ENCODE assay signal across 8 cellular contexts in the genomic region with DNA sequence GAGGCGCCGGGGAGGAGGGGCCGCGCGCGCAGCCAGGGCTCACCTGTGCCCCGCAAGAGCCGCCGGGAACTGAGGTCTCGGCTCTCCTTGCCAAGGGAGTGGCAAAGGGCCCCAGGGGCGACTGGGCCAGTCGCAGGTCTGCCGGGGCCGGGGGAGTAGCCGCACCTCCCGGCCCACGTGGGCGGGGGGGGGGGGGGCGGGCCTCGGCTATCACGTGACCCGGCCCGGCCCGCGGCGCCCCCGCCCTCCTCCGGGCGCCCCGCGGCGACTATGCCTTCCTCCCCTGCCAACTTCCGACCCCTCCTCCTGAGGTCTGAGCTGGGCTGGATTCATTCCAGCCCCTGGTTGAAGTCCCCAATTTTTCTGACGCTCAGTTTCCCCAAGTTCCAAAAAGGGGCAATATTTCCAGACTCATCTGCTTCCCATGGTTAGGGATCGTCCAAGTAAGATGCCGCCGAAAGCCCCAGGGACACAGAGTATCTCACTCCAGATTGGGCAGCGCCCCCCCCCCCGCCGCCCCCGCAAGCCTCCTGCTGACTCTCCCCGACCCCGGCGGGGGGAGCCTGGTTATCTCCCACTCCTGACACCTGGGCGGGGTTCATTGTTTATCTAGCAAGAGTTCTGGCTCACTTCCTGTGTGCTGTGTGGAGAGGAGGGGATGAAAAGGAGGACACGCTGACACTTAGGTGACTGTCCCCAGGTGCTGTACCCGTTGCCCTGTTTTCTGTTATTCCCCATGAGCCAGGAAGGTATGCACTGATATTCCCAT.
DNase-seq lines count a peak whose midpoint lies in the region; ATAC-seq and TF ChIP-seq lines count a peak whose summit lies in the region.

A gene with protein sequence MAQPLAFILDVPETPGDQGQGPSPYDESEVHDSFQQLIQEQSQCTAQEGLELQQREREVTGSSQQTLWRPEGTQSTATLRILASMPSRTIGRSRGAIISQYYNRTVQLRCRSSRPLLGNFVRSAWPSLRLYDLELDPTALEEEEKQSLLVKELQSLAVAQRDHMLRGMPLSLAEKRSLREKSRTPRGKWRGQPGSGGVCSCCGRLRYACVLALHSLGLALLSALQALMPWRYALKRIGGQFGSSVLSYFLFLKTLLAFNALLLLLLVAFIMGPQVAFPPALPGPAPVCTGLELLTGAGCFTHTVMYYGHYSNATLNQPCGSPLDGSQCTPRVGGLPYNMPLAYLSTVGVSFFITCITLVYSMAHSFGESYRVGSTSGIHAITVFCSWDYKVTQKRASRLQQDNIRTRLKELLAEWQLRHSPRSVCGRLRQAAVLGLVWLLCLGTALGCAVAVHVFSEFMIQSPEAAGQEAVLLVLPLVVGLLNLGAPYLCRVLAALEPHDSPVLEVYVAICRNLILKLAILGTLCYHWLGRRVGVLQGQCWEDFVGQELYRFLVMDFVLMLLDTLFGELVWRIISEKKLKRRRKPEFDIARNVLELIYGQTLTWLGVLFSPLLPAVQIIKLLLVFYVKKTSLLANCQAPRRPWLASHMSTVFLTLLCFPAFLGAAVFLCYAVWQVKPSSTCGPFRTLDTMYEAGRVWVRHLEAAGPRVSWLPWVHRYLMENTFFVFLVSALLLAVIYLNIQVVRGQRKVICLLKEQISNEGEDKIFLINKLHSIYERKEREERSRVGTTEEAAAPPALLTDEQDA (minus strand): TSS at position 140 of the 769 bp plus-strand sequence. CDS start 1,923 bp downstream, outside the sequence.

- H3K27ac Mint-ChIP-seq in central memory CD8-positive, alpha-beta T cell (ENCODE audit: low read depth): peak within 1 kb of the TSS; percentile 97

- no peak for TF ChIP-seq CTCF in VCaP (conservative IDR thresholded peaks at IDR 0.05)

- no peaks in the 10 kb centered on the region for H3K9me3 Mint-ChIP-seq in central memory CD8-positive, alpha-beta T cell

- ATAC-seq in central memory CD8-positive, alpha-beta T cell (replicated peaks; ENCODE audit: extremely low read depth, poor library complexity, severe bottlenecking): peak; percentile 20

- peak within 1 kb of the TSS; percentile 100 for H3K4me3 Mint-ChIP-seq in central memory CD8-positive, alpha-beta T cell

- H3K4me1 Mint-ChIP-seq in central memory CD8-positive, alpha-beta T cell: peaks cover 55% of the 10 kb centered on the region

- H3K36me3 Mint-ChIP-seq in central memory CD8-positive, alpha-beta T cell (ENCODE audit: insufficient read depth): peaks cover 76% of the 10 kb centered on the region

- peak within 1 kb of the TSS; percentile 93 for H3K27ac ChIP-seq in VCaP

- DNase-seq in SHP77 (lab: John Stamatoyannopoulos, UW) (peak; percentile 49 to 53), SHP77 treated with DMSO at 0.1 percent for 48 hours (lab: John Stamatoyannopoulos, UW) (no peak), NCI-H146 (lab: John Stamatoyannopoulos, UW) (peak; percentile 93), kidney tubule cell (ENCODE audit: low spot score) (peak; percentile 73), middle frontal gyrus (ENCODE audit: extremely low spot score, low spot score) (no peak)
- DNase-seq in central memory CD8-positive, alpha-beta T cell (ENCODE audit: low spot score in 2 of 2): peak; percentile 53 to 58
- DNase-seq in stimulated activated CD4-positive, alpha-beta T cell treated with anti-CD3 and anti-CD28 coated beads, Interleukin-15, amount 100 ng/mL, for 48 hours (ENCODE audit: low read depth in 2 of 2): peak; percentile 55 to 65

- H3K27me3 Mint-ChIP-seq in central memory CD8-positive, alpha-beta T cell: no peaks in the 10 kb centered on the region

Comparison
In these comparisons a context has a peak if more than half of its experiments do, and no peak if none do; other contexts are left out.
1. DNase-seq: peak in SHP77 (2 of 2), NCI-H146 (single experiment), central memory CD8-positive, alpha-beta T cell (2 of 2), kidney tubule cell (single experiment) and stimulated activated CD4-positive, alpha-beta T cell treated with anti-CD3 and anti-CD28 coated beads, Interleukin-15, amount 100 ng/mL, for 48 hours (2 of 2); none in SHP77 treated with DMSO at 0.1 percent for 48 hours (single experiment) and middle frontal gyrus (single experiment).